In the genomic region with DNA sequence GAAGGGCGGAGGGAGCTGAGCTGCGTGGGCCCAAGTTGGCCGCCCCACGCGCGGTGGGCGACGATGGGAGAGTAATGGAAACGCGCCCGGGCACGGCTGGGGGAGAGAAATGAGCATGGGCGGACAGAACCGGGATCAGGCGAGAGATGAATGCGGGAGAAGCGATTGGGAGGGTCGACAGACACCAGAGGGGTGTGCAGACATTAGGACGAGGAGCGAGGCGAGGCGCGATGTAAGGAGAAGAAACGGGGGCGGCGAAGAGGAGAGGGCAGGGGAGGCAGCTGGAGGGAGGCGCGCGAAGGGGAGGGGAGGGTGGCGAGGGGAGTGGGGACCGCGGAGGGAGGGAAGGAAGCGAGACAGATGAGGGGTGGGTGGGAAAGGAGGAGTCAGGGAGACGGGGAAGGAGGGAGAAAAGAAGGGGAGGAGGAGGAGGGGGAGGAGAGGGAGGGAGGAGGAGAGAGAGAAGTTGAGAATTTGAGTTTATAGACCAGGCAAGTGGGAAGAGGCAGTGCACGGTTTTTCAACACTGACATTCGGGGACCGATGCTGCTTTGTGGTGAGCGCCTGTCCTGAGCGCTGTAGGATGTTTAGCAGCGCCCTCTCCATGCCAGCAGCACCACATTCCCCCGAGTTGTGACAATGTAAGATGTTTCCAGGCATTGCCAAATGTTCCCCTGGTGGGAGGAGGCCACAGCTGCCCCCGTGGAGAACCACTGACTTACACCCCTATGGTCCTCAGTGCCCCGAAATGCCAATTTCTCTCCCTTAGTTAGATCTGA, we compare ENCODE assay signal across 1 cellular context.
A peak's percentile ranks its signal among the peaks of the same experiment; 100 is the strongest.
TF ChIP-seq lines count a peak whose summit lies in the region.

A gene (minus strand): TSS at position 256 of the 779 bp plus-strand sequence. CDS start 437 bp downstream, outside the sequence.

TF ChIP-seq in GM23338, 12 proteins besides CTCF, POLR2A, EP300 and RAD21:
- TF ChIP-seq, protein P1, sequence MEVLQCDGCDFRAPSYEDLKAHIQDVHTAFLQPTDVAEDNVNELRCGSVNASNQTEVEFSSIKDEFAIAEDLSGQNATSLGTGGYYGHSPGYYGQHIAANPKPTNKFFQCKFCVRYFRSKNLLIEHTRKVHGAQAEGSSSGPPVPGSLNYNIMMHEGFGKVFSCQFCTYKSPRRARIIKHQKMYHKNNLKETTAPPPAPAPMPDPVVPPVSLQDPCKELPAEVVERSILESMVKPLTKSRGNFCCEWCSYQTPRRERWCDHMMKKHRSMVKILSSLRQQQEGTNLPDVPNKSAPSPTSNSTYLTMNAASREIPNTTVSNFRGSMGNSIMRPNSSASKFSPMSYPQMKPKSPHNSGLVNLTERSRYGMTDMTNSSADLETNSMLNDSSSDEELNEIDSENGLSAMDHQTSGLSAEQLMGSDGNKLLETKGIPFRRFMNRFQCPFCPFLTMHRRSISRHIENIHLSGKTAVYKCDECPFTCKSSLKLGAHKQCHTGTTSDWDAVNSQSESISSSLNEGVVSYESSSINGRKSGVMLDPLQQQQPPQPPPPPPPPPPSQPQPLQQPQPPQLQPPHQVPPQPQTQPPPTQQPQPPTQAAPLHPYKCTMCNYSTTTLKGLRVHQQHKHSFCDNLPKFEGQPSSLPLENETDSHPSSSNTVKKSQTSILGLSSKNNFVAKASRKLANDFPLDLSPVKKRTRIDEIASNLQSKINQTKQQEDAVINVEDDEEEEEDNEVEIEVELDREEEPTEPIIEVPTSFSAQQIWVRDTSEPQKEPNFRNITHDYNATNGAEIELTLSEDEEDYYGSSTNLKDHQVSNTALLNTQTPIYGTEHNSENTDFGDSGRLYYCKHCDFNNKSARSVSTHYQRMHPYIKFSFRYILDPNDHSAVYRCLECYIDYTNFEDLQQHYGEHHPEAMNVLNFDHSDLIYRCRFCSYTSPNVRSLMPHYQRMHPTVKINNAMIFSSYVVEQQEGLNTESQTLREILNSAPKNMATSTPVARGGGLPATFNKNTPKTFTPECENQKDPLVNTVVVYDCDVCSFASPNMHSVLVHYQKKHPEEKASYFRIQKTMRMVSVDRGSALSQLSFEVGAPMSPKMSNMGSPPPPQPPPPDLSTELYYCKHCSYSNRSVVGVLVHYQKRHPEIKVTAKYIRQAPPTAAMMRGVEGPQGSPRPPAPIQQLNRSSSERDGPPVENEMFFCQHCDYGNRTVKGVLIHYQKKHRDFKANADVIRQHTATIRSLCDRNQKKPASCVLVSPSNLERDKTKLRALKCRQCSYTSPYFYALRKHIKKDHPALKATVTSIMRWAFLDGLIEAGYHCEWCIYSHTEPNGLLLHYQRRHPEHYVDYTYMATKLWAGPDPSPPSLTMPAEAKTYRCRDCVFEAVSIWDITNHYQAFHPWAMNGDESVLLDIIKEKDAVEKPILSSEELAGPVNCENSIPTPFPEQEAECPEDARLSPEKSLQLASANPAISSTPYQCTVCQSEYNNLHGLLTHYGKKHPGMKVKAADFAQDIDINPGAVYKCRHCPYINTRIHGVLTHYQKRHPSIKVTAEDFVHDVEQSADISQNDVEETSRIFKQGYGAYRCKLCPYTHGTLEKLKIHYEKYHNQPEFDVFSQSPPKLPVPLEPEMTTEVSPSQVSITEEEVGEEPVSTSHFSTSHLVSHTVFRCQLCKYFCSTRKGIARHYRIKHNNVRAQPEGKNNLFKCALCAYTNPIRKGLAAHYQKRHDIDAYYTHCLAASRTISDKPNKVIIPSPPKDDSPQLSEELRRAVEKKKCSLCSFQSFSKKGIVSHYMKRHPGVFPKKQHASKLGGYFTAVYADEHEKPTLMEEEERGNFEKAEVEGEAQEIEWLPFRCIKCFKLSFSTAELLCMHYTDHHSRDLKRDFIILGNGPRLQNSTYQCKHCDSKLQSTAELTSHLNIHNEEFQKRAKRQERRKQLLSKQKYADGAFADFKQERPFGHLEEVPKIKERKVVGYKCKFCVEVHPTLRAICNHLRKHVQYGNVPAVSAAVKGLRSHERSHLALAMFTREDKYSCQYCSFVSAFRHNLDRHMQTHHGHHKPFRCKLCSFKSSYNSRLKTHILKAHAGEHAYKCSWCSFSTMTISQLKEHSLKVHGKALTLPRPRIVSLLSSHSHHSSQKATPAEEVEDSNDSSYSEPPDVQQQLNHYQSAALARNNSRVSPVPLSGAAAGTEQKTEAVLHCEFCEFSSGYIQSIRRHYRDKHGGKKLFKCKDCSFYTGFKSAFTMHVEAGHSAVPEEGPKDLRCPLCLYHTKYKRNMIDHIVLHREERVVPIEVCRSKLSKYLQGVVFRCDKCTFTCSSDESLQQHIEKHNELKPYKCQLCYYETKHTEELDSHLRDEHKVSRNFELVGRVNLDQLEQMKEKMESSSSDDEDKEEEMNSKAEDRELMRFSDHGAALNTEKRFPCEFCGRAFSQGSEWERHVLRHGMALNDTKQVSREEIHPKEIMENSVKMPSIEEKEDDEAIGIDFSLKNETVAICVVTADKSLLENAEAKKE (CRISPR knock-in tag; IDR thresholded peaks at IDR 0.05): no peak
- peak; percentile 66 for TF ChIP-seq EZH2 (IDR thresholded peaks at IDR 0.05; ENCODE audit: low read depth, unreplicated experiment)
